Comparison of ENCODE assay signal across 17 cellular contexts in the genomic region with DNA sequence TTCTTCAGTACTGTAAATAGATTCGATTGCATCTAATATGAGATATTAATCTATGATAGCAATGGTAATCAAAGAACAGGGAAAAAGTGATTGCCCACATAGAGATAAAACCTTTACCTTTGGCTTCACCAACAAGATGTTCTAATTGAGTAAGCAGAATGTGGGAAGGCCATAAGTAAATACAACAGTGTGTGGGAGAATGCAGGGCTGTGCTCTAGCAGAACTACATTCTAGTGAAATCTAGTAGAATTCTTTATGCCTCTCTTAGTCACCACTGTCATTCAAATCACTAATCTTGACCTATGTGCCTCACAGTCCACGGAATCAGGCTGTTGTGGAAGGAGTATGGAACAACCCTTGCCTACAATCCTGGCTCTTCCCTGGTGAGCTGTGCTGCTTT. TPM values are rescaled to one million over a fixed set of nuclear protein-coding genes. Genes with fewer than 3 reads are reported as not detected.
DNase-seq lines count a peak whose midpoint lies in the region; FAIRE-seq and TF ChIP-seq lines count a peak whose summit lies in the region.
"Had no signal": no experiment of that assay in that cellular context is flagged by ENCODE, and none has a peak within 500 bp of the region (broad histone marks: within the 10 kb centered on the region; RNA-seq: fewer than 3 reads in every experiment).

No MANE protein-coding gene starts in this region.

- WGBS in small intestine, 3 donors: 22 to 61% (median 31%) methylated on average over 2 of the region's 2 CpGs

- H3K27me3 ChIP-seq in bronchial epithelial cell (ENCODE audit: control insufficient read depth, insufficient read depth, low read length) (no peaks in the 10 kb centered on the region), small intestine (ENCODE audit: control insufficient read depth in 2 of 2, insufficient read depth in 2 of 2, low read length in 2 of 2) (no peaks in the 10 kb centered on the region), breast epithelium (no peaks in the 10 kb centered on the region), left ventricle myocardium inferior (ENCODE audit: low read depth) (no peaks in the 10 kb centered on the region)
- H3K27me3 ChIP-seq: BE2C had no signal

- DNase-seq in bronchial epithelial cell (ENCODE audit: low read depth) (peak; percentile 1), left kidney (ENCODE audit: low read depth, low spot score) (peak; percentile 28), nephron progenitor cell (no peak), small intestine (peak; percentile 76), breast epithelium (ENCODE audit: low spot score in 2 of 2) (no peak), DMS153 (lab: John Stamatoyannopoulos, UW) (no peak), posterior cingulate gyrus (no peak), left ventricle myocardium inferior (no peak)
- DNase-seq: BE2C; CD8-positive, alpha-beta memory T cell; DMS53; GF-D8; HCEC 1CT had no signal

- no peaks in the 10 kb centered on the region for H3K9me3 Mint-ChIP-seq in nephron progenitor cell
- H3K9me3 Mint-ChIP-seq: CD8-positive, alpha-beta memory T cell had no signal

- H3K27ac Mint-ChIP-seq in nephron progenitor cell: peak overlapping the region; percentile 36

- H3K27ac ChIP-seq in small intestine (ENCODE audit: low read depth in 1 of 2, low read length in 1 of 2): peak overlapping the region in 1 of 2 donors; percentile 60
- no peak overlapping the region for H3K27ac ChIP-seq in breast epithelium
- H3K27ac ChIP-seq in left ventricle myocardium inferior (replicated peaks): no peak overlapping the region
- H3K27ac ChIP-seq: A549, C4-2B, HL-60 had no signal

- H3K36me3 Mint-ChIP-seq in nephron progenitor cell (ENCODE audit: low read depth): no peaks in the 10 kb centered on the region
- H3K36me3 Mint-ChIP-seq: CD8-positive, alpha-beta memory T cell had no signal

- H3K27me3 Mint-ChIP-seq in nephron progenitor cell (ENCODE audit: low read depth, poor library complexity): no peaks in the 10 kb centered on the region
- H3K27me3 Mint-ChIP-seq: CD8-positive, alpha-beta memory T cell had no signal

- H3K36me3 ChIP-seq in bronchial epithelial cell (ENCODE audit: control insufficient read depth, insufficient read depth, low read length) (no peaks in the 10 kb centered on the region), small intestine (ENCODE audit: control insufficient read depth in 2 of 2, insufficient read depth in 2 of 2, low read length in 2 of 2) (no peaks in the 10 kb centered on the region), breast epithelium (no peaks in the 10 kb centered on the region), left ventricle myocardium inferior (no peaks in the 10 kb centered on the region)
- H3K36me3 ChIP-seq: BE2C had no signal

- no peak for TF ChIP-seq POLR2A in breast epithelium (IDR thresholded peaks at IDR 0.05)

- H3K4me1 ChIP-seq in small intestine (ENCODE audit: control insufficient read depth in 2 of 2, insufficient read depth in 1 of 2, low read depth in 1 of 2, low read length in 1 of 2): no peaks in the 10 kb centered on the region
- no peaks in the 10 kb centered on the region for H3K4me1 ChIP-seq in breast epithelium
- peaks cover 4% of the 10 kb centered on the region for H3K4me1 ChIP-seq in left ventricle myocardium inferior
- H3K4me1 ChIP-seq: A549 had no signal

- TF ChIP-seq CTCF in bronchial epithelial cell (IDR thresholded peaks at IDR 0.05; ENCODE audit: insufficient read depth, low read length, severe bottlenecking): no peak
- no peak for TF ChIP-seq CTCF in nephron progenitor cell (IDR thresholded peaks at IDR 0.05)
- no peak for TF ChIP-seq CTCF in breast epithelium (IDR thresholded peaks at IDR 0.05)
- no peak for TF ChIP-seq CTCF in left ventricle myocardium inferior (IDR thresholded peaks at IDR 0.05; ENCODE audit: borderline replicate concordance)

- H3K4me3 Mint-ChIP-seq in nephron progenitor cell: no peak overlapping the region
- H3K4me3 Mint-ChIP-seq: CD8-positive, alpha-beta memory T cell had no signal

- no peak for FAIRE-seq in bronchial epithelial cell (lab: Jason Lieb, UNC)
- no peak for FAIRE-seq in small intestine (lab: Jason Lieb, UNC)
- FAIRE-seq: A549, GM19239 had no signal

- intact Hi-C loops in breast epithelium (cut with DNase I; ENCODE audit: low total_unique reads): no loop called here
- intact Hi-C loops in posterior cingulate gyrus (cut with DNase I): no loop called here
- intact Hi-C loops in left ventricle myocardium inferior (cut with micrococcal nuclease): loop anchor here (5.0 kb wide), 1 partner anchor 147 kb away; no protein-coding TSS in a partner anchor

- H3K4me1 Mint-ChIP-seq in nephron progenitor cell: no peaks in the 10 kb centered on the region
- H3K4me1 Mint-ChIP-seq: CD8-positive, alpha-beta memory T cell had no signal

- H3K9me3 ChIP-seq in small intestine (ENCODE audit: control insufficient read depth, low read depth) (no peaks in the 10 kb centered on the region), breast epithelium (no peaks in the 10 kb centered on the region), left ventricle myocardium inferior (replicated peaks) (no peaks in the 10 kb centered on the region)
- H3K9me3 ChIP-seq: A549, BE2C had no signal

- H3K4me3 ChIP-seq in bronchial epithelial cell (ENCODE audit: low read depth, low read length) (no peak overlapping the region), small intestine (ENCODE audit: low read depth in 1 of 2, low read length in 2 of 2) (no peak overlapping the region), breast epithelium (no peak overlapping the region), left ventricle myocardium inferior (no peak overlapping the region)
- H3K4me3 ChIP-seq: A549 had no signal

RNA-seq across cellular contexts. Expression of a gene that starts 30.4 kb away (rescaled TPM):
- total RNA-seq in bronchial epithelial cell (9.7 and 12.8 TPM in 2 replicates), breast epithelium (10 to 100 TPM; 17.9 to 40.5 (median 33.4) TPM), left ventricle myocardium inferior (5.5 TPM)
- 1 to 10 TPM; 3.1 to 5.3 (median 3.5) TPM for polyA plus RNA-seq in small intestine

Comparison
In these comparisons a context has a peak if more than half of its experiments do, and no peak if none do; other contexts are left out.
1. DNase-seq: peak in bronchial epithelial cell (single experiment), left kidney (single experiment) and small intestine (single experiment); none in nephron progenitor cell (single experiment), breast epithelium (0 of 2), DMS153 (single experiment), posterior cingulate gyrus (0 of 10) and left ventricle myocardium inferior (single experiment).